32 cellular contexts compared by ENCODE assay signal in genomic region chrX:29787666-29788065, GRCh38.
"Had no signal": no experiment of that assay in that cellular context is flagged by ENCODE, and none has a peak within 500 bp of the region (broad histone marks: within the 10 kb centered on the region; RNA-seq: fewer than 3 reads in every experiment).

No MANE protein-coding gene starts in this region.

- H3K4me1 Mint-ChIP-seq: immature natural killer cell, memory B cell, naive B cell, neural crest cell had no signal

- H3K9ac ChIP-seq: parathyroid adenoma had no signal

- H2AFZ ChIP-seq: parathyroid adenoma had no signal

- H3K27me3 ChIP-seq: esophagus squamous epithelium, neutrophil, stomach, thyroid gland, vagina had no signal

- H3K4me3 Mint-ChIP-seq: effector memory CD8-positive, alpha-beta T cell; immature natural killer cell; memory B cell; mesothelial cell of epicardium; naive B cell; natural killer cell treated with Interleukin-12 subunit alpha and Interleukin-12 subunit beta and Interleukin-15 and Interleukin-18, amount 100 ng/mL, for 72 hours; neural crest cell had no signal

- DNase-seq: dermis blood vessel endothelial cell; effector memory CD8-positive, alpha-beta T cell; erythroblast; esophagus squamous epithelium; hypothalamus; immature natural killer cell; left ventricle myocardium superior; mucosa of descending colon; naive B cell; stimulated activated CD4-positive, alpha-beta T cell treated with anti-CD3 and anti-CD28 coated beads, Interleukin-12 subunit alpha, Interleukin-12 subunit beta, amount 100 ng/mL, for 4 hours; stimulated activated CD4-positive, alpha-beta T cell treated with anti-CD3 and anti-CD28 coated beads, Interleukin-1b, Interleukin-23, amount 100 ng/mL, for 48 hours; stimulated activated CD4-positive, alpha-beta T cell treated with anti-CD3 and anti-CD28 coated beads, Interleukin-4, amount 100 ng/mL, for 1 hour; stimulated activated CD8-positive, alpha-beta memory T cell treated with anti-CD3 and anti-CD28 coated beads, Interleukin-4, amount 100 ng/mL, for 48 hours; stimulated activated naive CD4-positive, alpha-beta T cell treated with Interleukin-2 at 50 U/mL for 16 hours; stomach; thyroid gland; trophoblast cell had no signal

- H3K9me3 ChIP-seq: esophagus squamous epithelium, mucosa of descending colon, neutrophil, stomach, thyroid gland, vagina had no signal

- H3K27ac ChIP-seq: coronary artery, esophagus squamous epithelium, neutrophil, parathyroid adenoma, stomach, thyroid gland, vagina had no signal

- H3K27me3 Mint-ChIP-seq: effector memory CD8-positive, alpha-beta T cell; memory B cell; naive B cell; progenitor cell of endocrine pancreas had no signal

- H3K36me3 Mint-ChIP-seq: immature natural killer cell; memory B cell; mesothelial cell of epicardium; naive B cell; natural killer cell treated with Interleukin-12 subunit alpha and Interleukin-12 subunit beta and Interleukin-15 and Interleukin-18, amount 100 ng/mL, for 72 hours had no signal

- H3K36me3 ChIP-seq: esophagus squamous epithelium, neutrophil, stomach, thyroid gland, vagina had no signal

- ATAC-seq: effector memory CD8-positive, alpha-beta T cell; left ventricle myocardium superior; mucosa of descending colon; natural killer cell treated with Interleukin-12 subunit alpha and Interleukin-12 subunit beta and Interleukin-15 and Interleukin-18, amount 100 ng/mL, for 72 hours; sciatic nerve had no signal

- H3K79me2 ChIP-seq: parathyroid adenoma had no signal

- H3K4me1 ChIP-seq: esophagus squamous epithelium, parathyroid adenoma, stomach, thyroid gland, vagina had no signal

- H3K4me2 ChIP-seq: smooth muscle cell had no signal

- H3K4me3 ChIP-seq: coronary artery, esophagus squamous epithelium, lung, mucosa of descending colon, smooth muscle cell, stomach, thyroid gland, vagina had no signal

- FAIRE-seq: endometrium, frontal cortex, keratinocyte had no signal

- H3K27ac Mint-ChIP-seq: effector memory CD8-positive, alpha-beta T cell; immature natural killer cell; memory B cell; mesothelial cell of epicardium; naive B cell; natural killer cell treated with Interleukin-12 subunit alpha and Interleukin-12 subunit beta and Interleukin-15 and Interleukin-18, amount 100 ng/mL, for 72 hours; progenitor cell of endocrine pancreas had no signal
